ENCODE assay signal across 14 cellular contexts in the genomic region with DNA sequence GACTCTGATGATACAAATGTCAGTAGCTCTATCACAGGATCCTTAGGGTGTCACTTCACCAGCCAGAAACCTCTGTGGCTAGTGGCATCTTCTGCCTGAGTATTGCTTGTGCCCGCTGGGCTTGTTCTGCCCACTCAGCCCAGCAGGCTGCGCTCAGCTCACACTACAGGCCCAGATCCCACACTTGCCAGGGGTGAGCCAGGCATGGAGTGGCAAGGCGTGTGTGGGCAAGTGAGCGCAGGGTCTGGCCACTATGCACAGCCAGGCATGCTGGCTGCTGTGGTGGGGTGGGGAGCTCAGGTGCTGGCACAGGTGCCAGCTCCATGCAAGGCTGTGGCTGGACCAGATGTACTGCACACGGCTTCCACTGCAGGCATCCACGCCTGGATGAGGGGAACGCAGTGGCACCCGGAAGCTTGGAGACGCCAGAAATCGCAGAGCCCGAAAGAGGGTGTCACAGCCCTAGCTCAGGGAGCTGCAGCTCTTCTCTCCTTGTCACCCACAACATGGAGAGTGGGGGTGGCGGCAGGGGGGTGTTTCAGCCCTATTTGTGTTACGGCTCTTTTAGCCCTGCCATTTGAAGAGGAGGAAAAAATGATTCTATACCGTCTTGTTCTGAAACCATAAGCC. TPM values are rescaled to one million over a fixed set of nuclear protein-coding genes. Genes with fewer than 3 reads are reported as not detected.
DNase-seq lines count a peak whose midpoint lies in the region; ATAC-seq and TF ChIP-seq lines count a peak whose summit lies in the region.
"Had no signal": no experiment of that assay in that cellular context is flagged by ENCODE, and none has a peak within 500 bp of the region (broad histone marks: within the 10 kb centered on the region; RNA-seq: fewer than 3 reads in every experiment).

No MANE protein-coding gene starts in this region.

- TF ChIP-seq POLR2A in esophagus squamous epithelium (IDR thresholded peaks at IDR 0.05): no peak

- TF ChIP-seq CTCF in A673 (conservative IDR thresholded peaks at IDR 0.05; ENCODE audit: low read depth, low read length) (peak; percentile 37; the same call in 1 of the 2 replicates), GM12872 (IDR thresholded peaks at IDR 0.05; ENCODE audit: insufficient read depth, low read depth, low read length) (0 out of 3 replicates have a peak, but pooled peaks have one; percentile 3), RWPE1 (conservative IDR thresholded peaks at IDR 0.05; ENCODE audit: low read depth) (peak; percentile 58), esophagus squamous epithelium (IDR thresholded peaks at IDR 0.05) (peak in 5 of 6 experiments; percentile 40 to 86 (median 79))

- peaks cover 12% of the 10 kb centered on the region for H3K4me1 ChIP-seq in A673 (ENCODE audit: insufficient read depth, low read length, poor library complexity, severe bottlenecking)
- H3K4me1 ChIP-seq in esophagus squamous epithelium: peaks cover 0 to 21% (median 12%) of the 10 kb centered on the region in 3 donors

- intact Hi-C loops in A673 (cut with micrococcal nuclease; ENCODE audit: unreplicated experiment): no loop called here
- intact Hi-C loops in esophagus squamous epithelium (cut with DNase I): no loop called here

- no peaks in the 10 kb centered on the region for H3K9me3 ChIP-seq in A673 (ENCODE audit: low read depth, low read length, poor library complexity, severe bottlenecking)
- no peaks in the 10 kb centered on the region for H3K9me3 ChIP-seq in esophagus squamous epithelium

- H3K4me3 ChIP-seq in A673 (ENCODE audit: low read depth, low read length, poor library complexity, severe bottlenecking): no peak overlapping the region
- peak overlapping the region in 2 of 4 donors; percentile 11 to 33 for H3K4me3 ChIP-seq in esophagus squamous epithelium
- H3K4me3 ChIP-seq: BLaER1 treated with 17β-estradiol and CSF1 and Interleukin-3, amounts not matched to agents 10 nM and 100 nM had no signal

- DNase-seq in A673 (ENCODE audit: low spot score): no peak
- no peak for DNase-seq in RWPE1 (ENCODE audit: low spot score)
- no peak for DNase-seq in esophagus squamous epithelium (lab: John Stamatoyannopoulos, UW)
- DNase-seq in G401 (ENCODE audit: low spot score): no peak
- no peak for DNase-seq in NCI-H2081 treated with DMSO at 0.1 percent for 48 hours (lab: John Stamatoyannopoulos, UW)
- DNase-seq in activated gamma-delta T cell (lab: John Stamatoyannopoulos, UW): no peak
- DNase-seq: activated T-cell treated with anti-CD3 and anti-CD28 coated beads, Interleukin-2, amount 50 U/mL, for 24 hours; central memory CD4-positive, alpha-beta T cell; midbrain; T-cell had no signal

- no peak for ATAC-seq in HG02970 (IDR thresholded peaks at IDR 0.05; ENCODE audit: low FRiP score, unreplicated experiment)
- ATAC-seq: T-cell had no signal

- CTCF ChIA-PET in A673 (lab: Charles Lee): no interaction called here
- CTCF ChIA-PET in RWPE1 (lab: Yijun Ruan, JAX): interaction anchor here (0.7 to 1.6 kb wide), 6 partner anchors 14 to 969 kb away, joined by 3 to 10 read pairs (median 6); no protein-coding TSS in a partner anchor

- no peaks in the 10 kb centered on the region for H3K36me3 ChIP-seq in A673 (ENCODE audit: insufficient read depth, low read length, poor library complexity, severe bottlenecking)
- H3K36me3 ChIP-seq in esophagus squamous epithelium: no peaks in the 10 kb centered on the region
- H3K36me3 ChIP-seq: BLaER1 treated with 17β-estradiol and CSF1 and Interleukin-3, amounts not matched to agents 10 nM and 100 nM had no signal

- POLR2A ChIA-PET in A673 (lab: Charles Lee; ENCODE audit: low non-redundant PET) (no interaction called here), RWPE1 (lab: Yijun Ruan, JAX; ENCODE audit: low non-redundant PET) (no interaction called here)

- no TSS peak for BruUV-seq in A673 (replicated peaks; lab: Mats Ljungman, UMichigan)

- H3K27me3 ChIP-seq in A673 (replicated peaks; ENCODE audit: insufficient read depth, low read depth, low read length, poor library complexity) (no peaks in the 10 kb centered on the region), esophagus squamous epithelium (no peaks in the 10 kb centered on the region)
- H3K27me3 ChIP-seq: BLaER1 treated with 17β-estradiol and CSF1 and Interleukin-3, amounts not matched to agents 10 nM and 100 nM had no signal

- H3K27ac ChIP-seq in A673 (ENCODE audit: low read depth, low read length, poor library complexity, severe bottlenecking) (no peak overlapping the region), RWPE1 (peak overlapping the region; percentile 7; the same call in 1 of the 2 replicates), esophagus squamous epithelium (no peak overlapping the region)
- H3K27ac ChIP-seq: BLaER1 treated with 17β-estradiol and CSF1 and Interleukin-3, amounts not matched to agents 10 nM and 100 nM had no signal

- 35 to 88% methylated on average over 4 to 7 of the region's 14 CpGs for WGBS in esophagus squamous epithelium, 2 donors

- in situ Hi-C loops in G401 (cut with HindIII; ENCODE audit: low sequenced_read_pairs): no loop called here

RNA-seq across cellular contexts. Expression of a gene that starts 10.2 kb away (rescaled TPM):
- total RNA-seq in A673 (2021): not detected in 2 replicates
- total RNA-seq in esophagus squamous epithelium: under 1 TPM in 1 of 4 donors, not detected in 3; 0.13 TPM
- not detected in 2 replicates for total RNA-seq in G401 (2014; rRNA removed; shearing (Covaris generic))
- total RNA-seq: T-cell, urinary bladder had no signal

RNA-seq across cellular contexts. Expression of a gene that starts 11.6 kb away (rescaled TPM):
- total RNA-seq in A673 (2021): 20.4 and 22.9 TPM in 2 replicates
- 10 to 100 TPM; 33.7 to 58.4 (median 36.8) TPM for total RNA-seq in esophagus squamous epithelium
- 79.1 and 101 TPM in 2 replicates for total RNA-seq in G401 (2014; rRNA removed; shearing (Covaris generic))

RNA-seq across cellular contexts. Expression of a gene that starts 31.8 kb away (rescaled TPM):
- not detected in 2 replicates for total RNA-seq in A673 (2021)
- total RNA-seq in esophagus squamous epithelium: under 1 TPM in 1 of 4 donors, not detected in 3; 0.49 TPM
- total RNA-seq in G401 (2014; rRNA removed; shearing (Covaris generic)): 59.3 and 74.0 TPM in 2 replicates
- total RNA-seq: T-cell had no signal

RNA-seq across cellular contexts. Expression of a gene that starts 42.5 kb away (rescaled TPM):
- total RNA-seq in A673 (2021) (5.7 and 7.7 TPM in 2 replicates), esophagus squamous epithelium (10 to 100 TPM in 1 of 4 donors, 1 to 10 TPM in 3; 5.9 to 15.8 (median 9.0) TPM)
- total RNA-seq in G401 (2014; rRNA removed; shearing (Covaris generic)): 2.1 and 2.2 TPM in 2 replicates

RNA-seq across cellular contexts. Expression of a gene that starts 56.5 kb away (rescaled TPM):
- total RNA-seq in A673 (2021): not detected in 2 replicates
- total RNA-seq in esophagus squamous epithelium: 1 to 10 TPM in 2 of 4 donors, under 1 TPM in 2; 0.30 to 2.3 (median 0.94) TPM
- total RNA-seq in G401 (2014; rRNA removed; shearing (Covaris generic)): 0.31 TPM in 1 of 2 replicates, not detected in the other
- total RNA-seq: T-cell had no signal

Comparison
In these comparisons a context has a peak if more than half of its experiments do, and no peak if none do; other contexts are left out.
1. CTCF ChIP-seq: peak in every context shown above with its lines; median percentile 79 in esophagus squamous epithelium; 58 in RWPE1; 37 in A673; 3 in GM12872.
2. RNA of a gene that starts 31.8 kb away (total RNA-seq): 59.3 to 74.0 TPM in G401; not detected in A673 and 0.49 TPM in esophagus squamous epithelium; every median in the first group is over 10 times any median in the second.